Comparison of ENCODE assay signal across 18 cellular contexts in the genomic region with DNA sequence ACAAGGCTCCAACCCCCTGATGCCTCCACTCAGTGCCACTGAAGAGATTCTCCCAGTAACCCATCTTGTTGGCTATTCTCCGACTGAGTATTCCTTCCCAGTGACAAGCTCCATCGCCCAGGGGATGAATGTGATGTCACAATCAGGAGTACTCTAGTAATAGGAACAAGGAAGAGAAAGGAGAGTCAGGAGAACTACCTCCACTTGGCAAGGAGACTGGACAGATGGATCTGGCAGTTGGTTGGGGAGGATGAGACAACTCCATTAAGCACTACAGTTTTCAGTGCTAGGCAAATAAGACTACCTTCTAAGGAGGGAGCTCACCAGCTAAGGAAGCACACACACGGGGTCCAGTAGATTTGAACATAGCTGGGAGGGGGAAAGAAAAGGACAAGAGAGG. TPM values are rescaled to one million over a fixed set of nuclear protein-coding genes. Genes with fewer than 3 reads are reported as not detected.
DNase-seq lines count a peak whose midpoint lies in the region; ATAC-seq and TF ChIP-seq lines count a peak whose summit lies in the region.
"Had no signal": no experiment of that assay in that cellular context is flagged by ENCODE, and none has a peak within 500 bp of the region (broad histone marks: within the 10 kb centered on the region; RNA-seq: fewer than 3 reads in every experiment).

No MANE protein-coding gene starts in this region.

- peaks cover 43% of the 10 kb centered on the region for H3K36me3 Mint-ChIP-seq in nephron (ENCODE audit: low read depth)

- DNase-seq in LNCaP clone FGC (ENCODE audit: low read depth) (peak; percentile 67), cerebellar cortex (ENCODE audit: low spot score) (peak; percentile 90), KBM-7 (no peak), heart right ventricle (no peak), amygdala (lab: John Stamatoyannopoulos, UW) (no peak)
- DNase-seq: ACHN; AML-193; CD4-positive, alpha-beta T cell; DMS79; HCEC 1CT; MV-4-11; NCI-H1417; NCI-H1930; NK-92 treated with Interleukin-12 subunit alpha and Interleukin-12 subunit beta, amount 100 ng/mL, for 24 hours had no signal

- peaks cover 0 to 63% (median 39%) of the 10 kb centered on the region in 9 donors for H3K36me3 ChIP-seq in heart right ventricle

- no peaks in the 10 kb centered on the region for H3K9me3 ChIP-seq in heart right ventricle

- in situ Hi-C loops in KBM-7 (cut with MboI; ENCODE audit: low pct_unique_long_range_greater_than_20kb, low sequenced_read_pairs) = no loop called here

- H3K4me3 Mint-ChIP-seq in nephron = peak overlapping the region; percentile 11 to 38 (median 27)
- H3K4me3 Mint-ChIP-seq: CD4-positive, alpha-beta T cell had no signal

- intact Hi-C loops in heart right ventricle (cut with DNase I) = no loop called here

- H3K4me1 Mint-ChIP-seq in nephron = peaks cover 12% of the 10 kb centered on the region

- H3K27ac Mint-ChIP-seq in nephron = peak overlapping the region in 2 of 3 experiments; percentile 45 to 78
- H3K27ac Mint-ChIP-seq: CD4-positive, alpha-beta T cell had no signal

- no peaks in the 10 kb centered on the region for H3K27me3 ChIP-seq in heart right ventricle

- no peak overlapping the region for H3K4me3 ChIP-seq in LNCaP clone FGC (ENCODE audit: low read depth, low read length)
- H3K4me3 ChIP-seq in heart right ventricle = no peak overlapping the region
- H3K4me3 ChIP-seq: GM12878 had no signal

- no peaks in the 10 kb centered on the region for H3K9me3 Mint-ChIP-seq in nephron
- H3K9me3 Mint-ChIP-seq: CD4-positive, alpha-beta T cell had no signal

- H3K27me3 Mint-ChIP-seq in nephron (ENCODE audit: low read depth) = no peaks in the 10 kb centered on the region
- H3K27me3 Mint-ChIP-seq: CD4-positive, alpha-beta T cell had no signal

- H3K4me1 ChIP-seq in heart right ventricle = peaks cover 0 to 25% (median 16%) of the 10 kb centered on the region in 9 donors

- TF ChIP-seq CTCF in C4-2B (conservative IDR thresholded peaks at IDR 0.05) (no peak), LNCaP clone FGC (IDR thresholded peaks at IDR 0.05; ENCODE audit: control insufficient read depth, extremely low read depth, insufficient read depth) (no peak), nephron (IDR thresholded peaks at IDR 0.05; ENCODE audit: unreplicated experiment in 3 of 3) (no peak), heart right ventricle (IDR thresholded peaks at IDR 0.05) (no peak)

- WGBS in heart right ventricle, 2 donors = 89 to 91% methylated on average over 3 of the region's 3 CpGs

- H3K27ac ChIP-seq in C4-2B = peak overlapping the region; percentile 58
- no peak overlapping the region for H3K27ac ChIP-seq in heart right ventricle

- ATAC-seq in HG03095 (IDR thresholded peaks at IDR 0.05; ENCODE audit: unreplicated experiment) (no peak), heart right ventricle (no peak)
- ATAC-seq: GM12878 had no signal

RNA-seq across cellular contexts. Expression of a gene that starts 5.3 kb away (rescaled TPM):
- total RNA-seq in heart right ventricle = 10 to 100 TPM; 43.6 to 66.3 (median 47.0) TPM
- 10 to 100 TPM in 1 of 2 donors, 1 to 10 TPM in 1; 7.0 to 27.0 TPM for polyA plus RNA-seq in heart right ventricle

RNA-seq across cellular contexts. Expression of a gene that starts 7.7 kb away (rescaled TPM):
- 10 to 100 TPM; 16.2 to 25.3 (median 20.4) TPM for total RNA-seq in heart right ventricle
- 10 to 100 TPM; 13.5 to 27.7 TPM for polyA plus RNA-seq in heart right ventricle

RNA-seq across cellular contexts. Expression of a gene that starts 13.4 kb away (rescaled TPM):
- total RNA-seq in heart right ventricle = not detected
- polyA plus RNA-seq in heart right ventricle = under 1 TPM; 0.20 to 0.59 TPM

RNA-seq across cellular contexts. Expression of a gene that starts 27.2 kb away (rescaled TPM):
- 10 to 100 TPM; 56.2 to 81.9 (median 62.8) TPM for total RNA-seq in heart right ventricle
- 10 to 100 TPM; 16.2 to 28.8 TPM for polyA plus RNA-seq in heart right ventricle

RNA-seq across cellular contexts. Expression of a gene that starts 41.7 kb away (rescaled TPM):
- total RNA-seq in heart right ventricle = 10 to 100 TPM; 22.2 to 30.9 (median 26.5) TPM
- 10 to 100 TPM; 10.2 to 10.8 TPM for polyA plus RNA-seq in heart right ventricle

Comparison
In these comparisons a context has a peak if more than half of its experiments do, and no peak if none do; other contexts are left out.
1. DNase-seq: peak in LNCaP clone FGC (single experiment) and cerebellar cortex (single experiment); none in KBM-7 (single experiment), heart right ventricle (0 of 2) and amygdala (0 of 56).